12 cellular contexts compared by ENCODE assay signal in the genomic region with DNA sequence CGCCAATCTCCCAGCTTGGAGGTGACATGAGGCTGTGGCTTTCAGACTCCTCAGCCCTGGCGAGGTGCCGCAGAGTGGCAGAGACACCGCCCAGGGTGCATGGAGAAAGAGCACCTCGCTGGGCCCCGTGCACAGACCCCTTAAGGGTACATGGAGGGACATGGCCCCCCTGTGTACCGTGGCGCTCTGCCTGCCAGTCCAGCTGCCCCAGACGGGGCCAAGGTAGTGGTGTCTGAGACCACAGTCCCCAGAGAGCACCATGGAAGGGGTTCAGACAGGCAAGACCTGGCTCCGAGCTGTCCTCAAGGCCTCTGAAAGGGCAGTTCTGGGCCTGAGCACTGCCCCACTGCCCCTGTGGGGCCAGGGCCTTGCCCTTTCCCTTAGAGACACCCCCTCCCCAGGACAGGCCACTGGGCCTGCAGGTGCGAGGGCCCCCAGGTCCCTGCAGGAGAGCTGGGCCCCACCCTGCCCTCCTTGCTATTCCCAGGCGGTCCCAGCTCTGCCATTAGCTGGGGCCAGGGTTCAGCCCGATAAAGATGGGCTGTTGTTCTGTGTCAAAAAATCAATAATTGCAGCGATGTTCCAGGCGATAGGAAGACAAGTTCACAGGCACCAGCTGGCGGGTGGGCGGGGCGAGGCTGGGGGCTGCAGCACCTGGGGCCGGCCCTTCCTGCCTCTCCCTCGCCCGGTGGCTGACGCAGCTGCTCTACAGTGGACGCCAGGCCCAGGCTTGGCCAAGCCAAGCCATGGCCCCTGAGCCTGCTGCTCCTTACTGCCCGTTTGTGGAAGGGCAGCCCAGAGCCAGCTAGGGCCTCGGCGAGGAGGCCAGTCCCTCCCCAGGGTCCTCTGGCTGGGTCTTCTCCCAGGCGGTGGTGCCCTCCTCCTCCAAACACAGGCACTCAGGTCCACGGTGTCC. TPM values are rescaled to one million over a fixed set of nuclear protein-coding genes. Genes with fewer than 3 reads are reported as not detected.
DNase-seq lines count a peak whose midpoint lies in the region; ATAC-seq and TF ChIP-seq lines count a peak whose summit lies in the region.
"Had no signal": no experiment of that assay in that cellular context is flagged by ENCODE, and none has a peak within 500 bp of the region (broad histone marks: within the 10 kb centered on the region; RNA-seq: fewer than 3 reads in every experiment).

No MANE protein-coding gene starts in this region.

- in situ Hi-C loops in ACHN (cut with HindIII; ENCODE audit: low pct_ligation_motif_present, low pct_unique_long_range_greater_than_20kb, low sequenced_read_pairs), result no loop called here

- POLR2A ChIA-PET in HCT116 (lab: Charles Lee), result no interaction called here
- POLR2A ChIA-PET in SK-N-SH (lab: Yijun Ruan, JAX), result interaction anchor here (0.6 kb wide), 1 partner anchor 1104 kb away, joined by 3 read pairs; no protein-coding TSS in a partner anchor

- H3K4me1 ChIP-seq in HCT116 (ENCODE audit: control insufficient read depth in 1 of 2, insufficient read depth in 2 of 2, low read length in 2 of 2) (peaks cover 6 to 17% of the 10 kb centered on the region in 2 experiments; a peak in 3 of 4 replicates), SK-N-SH (ENCODE audit: control insufficient read depth in 1 of 2, insufficient read depth in 2 of 2, low read depth in 1 of 2, low read length in 1 of 2) (peaks cover 0 to 36% of the 10 kb centered on the region in 2 experiments; a peak in 1 of 4 replicates)
- H3K4me1 ChIP-seq: adrenal gland had no signal

- H3K36me3 ChIP-seq in HCT116 (ENCODE audit: control insufficient read depth in 1 of 2, insufficient read depth in 2 of 2, low read length in 2 of 2), result no peaks in the 10 kb centered on the region
- no peaks in the 10 kb centered on the region for H3K36me3 ChIP-seq in SK-N-SH (replicated peaks in 1 of 2; ENCODE audit: control insufficient read depth in 1 of 2, insufficient read depth in 2 of 2, low read length in 1 of 2)
- H3K36me3 ChIP-seq: adrenal gland had no signal

- ATAC-seq in HCT116 (peak; percentile 20; the same call in 1 of the 2 replicates), GM21526 (IDR thresholded peaks at IDR 0.05; ENCODE audit: low FRiP score, unreplicated experiment) (no peak)

- H2AFZ ChIP-seq in HCT116 (ENCODE audit: low read depth, low read length, poor library complexity, severe bottlenecking) (no peak overlapping the region), SK-N-SH (ENCODE audit: low read depth) (no peak overlapping the region)

- no peak for TF ChIP-seq EP300 in SK-N-SH (IDR thresholded peaks at IDR 0.05; ENCODE audit: borderline replicate concordance in 1 of 2, low read depth in 1 of 2, low read length in 1 of 2)

- H3K9me3 ChIP-seq in HCT116 (ENCODE audit: control insufficient read depth in 1 of 2, insufficient read depth in 1 of 2, low read depth in 1 of 2, low read length in 2 of 2) (no peaks in the 10 kb centered on the region), SK-N-SH (no peaks in the 10 kb centered on the region)
- H3K9me3 ChIP-seq: adrenal gland, testis had no signal

- 77% methylated on average over 11 of the region's 28 CpGs for whole genome bisulfite sequencing in SK-N-SH (ENCODE audit: low lambda C conversion rate)

- H3K4me3 ChIP-seq in HCT116 (replicated peaks in 1 of 2; ENCODE audit: low read depth in 1 of 2, low read length in 2 of 2) (no peak overlapping the region), SK-N-SH (ENCODE audit: low read depth in 2 of 2, low read length in 1 of 2) (no peak overlapping the region)
- H3K4me3 ChIP-seq: adrenal gland, coronary artery, lung, testis had no signal

- H3K27me3 ChIP-seq in HCT116 (ENCODE audit: insufficient read depth, low read length) (no peaks in the 10 kb centered on the region), SK-N-SH (ENCODE audit: insufficient read depth) (no peaks in the 10 kb centered on the region)
- H3K27me3 ChIP-seq: adrenal gland, testis had no signal

- RAD21 ChIA-PET in HCT116 (lab: Charles Lee; ENCODE audit: low non-redundant PET in 1 of 2, low total read pairs in 2 of 2, uncharacterized antibody in 2 of 2, unreplicated experiment in 2 of 2), result no interaction called here

- no peak for TF ChIP-seq POLR2A in HCT116 (IDR thresholded peaks at IDR 0.05; ENCODE audit: borderline replicate concordance, extremely low read depth, insufficient read depth, insufficient read length)

- DNase-seq in HCT116 (ENCODE audit: low read depth, low spot score) (no peak), NCI-H146 treated with DMSO at 0.1 percent for 48 hours (lab: John Stamatoyannopoulos, UW; ENCODE audit: unreplicated experiment) (peak; percentile 93), SK-N-SH (no peak), mucosa of gallbladder (ENCODE audit: low spot score) (peak; percentile 87), SKM-1 (lab: John Stamatoyannopoulos, UW; ENCODE audit: unreplicated experiment) (no peak), ACHN (no peak)
- no peak for DNase-seq in NK-92 treated with Interleukin-12 subunit alpha and Interleukin-12 subunit beta, amount 100 ng/mL, for 24 hours (lab: John Stamatoyannopoulos, UW)

- H3F3A ChIP-seq in SK-N-SH (replicated peaks; ENCODE audit: insufficient read depth), result no peaks in the 10 kb centered on the region

- CTCF ChIA-PET in HCT116 (lab: Charles Lee) (interaction anchor here (0.8 to 1.0 kb wide), 2 partner anchors 9 to 11 kb away, joined by 3 to 5 read pairs; no protein-coding TSS in a partner anchor), SK-N-SH (lab: Yijun Ruan, JAX) (interaction anchor here (0.7 to 3.4 kb wide), 12 partner anchors 11 to 612 kb away, joined by 3 to 29 read pairs (median 3); no protein-coding TSS in a partner anchor)

- TF ChIP-seq CTCF in HCT116 (IDR thresholded peaks at IDR 0.05 in 2 of 3, conservative IDR thresholded peaks at IDR 0.05 in 1 of 3; ENCODE audit: borderline replicate concordance in 1 of 3, insufficient read depth in 1 of 3, low read depth in 2 of 3, low read length in 2 of 3), result no peak
- no peak for TF ChIP-seq CTCF in SK-N-SH (IDR thresholded peaks at IDR 0.05)

- H3K9ac ChIP-seq in HCT116 (ENCODE audit: low read length) (no peak overlapping the region), SK-N-SH (no peak overlapping the region)

- H4K20me1 ChIP-seq in HCT116 (ENCODE audit: insufficient read depth) (no peaks in the 10 kb centered on the region), SK-N-SH (ENCODE audit: insufficient read depth) (0 out of 2 replicates have a peak, but pooled peaks cover 10% of the 10 kb centered on the region)

- H3K4me2 ChIP-seq in HCT116 (ENCODE audit: low read length) (peak overlapping the region; percentile 28; the same call in 1 of the 2 replicates), SK-N-SH (no peak overlapping the region)

- BruUV-seq in HCT116 (replicated peaks; lab: Mats Ljungman, UMichigan), result no TSS peak

- intact Hi-C loops in HCT116 (cut with micrococcal nuclease), result loop anchor here (1.0 to 2.0 kb wide), 2 partner anchors 52 to 61 kb away; a partner anchor contains a TSS

- H3K9me2 ChIP-seq in HCT116 (ENCODE audit: insufficient read depth) (no peaks in the 10 kb centered on the region), SK-N-SH (no peaks in the 10 kb centered on the region)

- TF ChIP-seq RAD21 in HCT116 (IDR thresholded peaks at IDR 0.05; ENCODE audit: low read depth), result no peak
- TF ChIP-seq RAD21 in SK-N-SH (IDR thresholded peaks at IDR 0.05; ENCODE audit: low read length), result no peak

- H3K27ac ChIP-seq in HCT116 (ENCODE audit: low read depth, low read length), result peak overlapping the region; percentile 21; the same call in 1 of the 2 replicates
- H3K27ac ChIP-seq in SK-N-SH (ENCODE audit: low read depth in 2 of 2, low read length in 1 of 2), result peak overlapping the region in 1 of 2 experiments; percentile 79; a peak in 2 of 4 replicates
- H3K27ac ChIP-seq: coronary artery, testis had no signal

- H3K79me2 ChIP-seq in HCT116 (ENCODE audit: insufficient read depth, low read length) (no peaks in the 10 kb centered on the region), SK-N-SH (ENCODE audit: insufficient read depth) (no peaks in the 10 kb centered on the region)

TF ChIP-seq in HCT116, 20 proteins besides CTCF, POLR2A, EP300 and RAD21:
- TF ChIP-seq EZH2phosphoT487 (IDR thresholded peaks at IDR 0.05; ENCODE audit: borderline replicate concordance) (no peak), SP1 (IDR thresholded peaks at IDR 0.05; ENCODE audit: low read depth) (no peak), ELF1 (IDR thresholded peaks at IDR 0.05; ENCODE audit: borderline replicate concordance, low read depth) (no peak), YY1 (IDR thresholded peaks at IDR 0.05; ENCODE audit: extremely low read depth, insufficient replicate concordance, low read depth, low read length) (no peak)

TF ChIP-seq in SK-N-SH, 30 proteins besides CTCF, POLR2A, EP300 and RAD21:
- TF ChIP-seq SIN3A (IDR thresholded peaks at IDR 0.05; ENCODE audit: borderline replicate concordance, low read depth, low read length), result no peak
- TF ChIP-seq TAF1 (IDR thresholded peaks at IDR 0.05; ENCODE audit: borderline replicate concordance, low read depth, low read length), result no peak
- peak; percentile 56 for TF ChIP-seq GATA2 (CRISPR knock-in tag; IDR thresholded peaks at IDR 0.05)
- TF ChIP-seq, protein P1, sequence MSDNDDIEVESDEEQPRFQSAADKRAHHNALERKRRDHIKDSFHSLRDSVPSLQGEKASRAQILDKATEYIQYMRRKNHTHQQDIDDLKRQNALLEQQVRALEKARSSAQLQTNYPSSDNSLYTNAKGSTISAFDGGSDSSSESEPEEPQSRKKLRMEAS (IDR thresholded peaks at IDR 0.05; ENCODE audit: low read depth), result no peak

RNA-seq across cellular contexts. Expression of a gene that starts 51.7 kb away (rescaled TPM):
- total RNA-seq in HCT116 (2021; ENCODE audit: unreplicated experiment), result 14.6 TPM
- 5.6 and 6.4 TPM in 2 replicates for polyA plus RNA-seq in HCT116 (2012)
- 0.54 and 1.2 TPM in 2 replicates for polyA plus RNA-seq in SK-N-SH (2012; rRNA removed)
- 0.54 and 1.0 TPM in 2 replicates for polyA plus RNA-seq in SK-N-SH (2012; cell fraction: cytosol; rRNA removed)
- 3.8 and 5.6 TPM in 2 replicates for polyA plus RNA-seq in SK-N-SH (2012; cell fraction: nucleus; rRNA removed)
- 72.0 TPM for total RNA-seq in mucosa of gallbladder

Comparison
In these comparisons a context has a peak if more than half of its experiments do, and no peak if none do; other contexts are left out.
1. DNase-seq: peak in NCI-H146 treated with DMSO at 0.1 percent for 48 hours (single experiment) and mucosa of gallbladder (single experiment); none in HCT116 (single experiment), SK-N-SH (single experiment), SKM-1 (single experiment), ACHN (single experiment) and NK-92 treated with Interleukin-12 subunit alpha and Interleukin-12 subunit beta, amount 100 ng/mL, for 24 hours (single experiment).